In the genomic region with DNA sequence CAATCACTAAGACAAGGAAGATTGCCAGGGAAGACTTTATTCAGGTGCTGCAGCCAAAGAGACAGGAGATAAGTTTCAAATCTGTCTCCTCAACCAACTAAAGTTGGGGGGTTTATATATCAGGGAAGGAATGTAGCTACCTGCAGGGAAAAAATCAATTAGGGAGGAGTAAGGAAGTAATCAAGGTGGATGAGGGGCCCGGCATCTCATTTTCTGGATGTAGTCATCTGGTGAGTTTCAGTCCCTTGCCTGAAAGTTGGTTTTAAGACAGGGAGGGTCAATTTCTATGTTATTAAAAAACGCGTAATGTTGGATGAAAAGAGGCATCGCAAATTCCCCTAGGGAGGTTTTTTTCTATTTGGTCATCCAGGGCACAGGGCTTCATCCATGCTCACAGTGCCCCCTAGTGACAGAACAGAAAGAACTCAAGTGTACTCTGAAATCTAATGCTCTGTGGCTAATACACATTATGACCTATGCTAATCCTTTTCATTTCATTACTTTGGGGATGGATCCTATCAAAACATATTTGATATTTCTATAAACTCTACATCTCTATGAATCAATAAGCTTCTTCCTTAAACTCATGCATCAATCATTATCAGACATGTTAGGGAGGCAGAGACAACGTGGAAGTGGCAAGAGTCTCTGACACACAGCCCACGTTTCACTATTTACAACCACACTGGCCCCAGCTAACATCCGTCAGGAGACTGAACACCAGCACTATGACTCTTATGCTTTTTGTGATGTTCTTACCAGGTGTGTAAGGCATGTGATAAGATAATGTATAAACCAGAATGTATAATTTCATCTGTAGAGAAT, we compare ENCODE assay signal across 9 cellular contexts.
DNase-seq lines count a peak whose midpoint lies in the region; FAIRE-seq and TF ChIP-seq lines count a peak whose summit lies in the region.
"Had no signal": no experiment of that assay in that cellular context is flagged by ENCODE, and none has a peak within 500 bp of the region (broad histone marks: within the 10 kb centered on the region; RNA-seq: fewer than 3 reads in every experiment).

No MANE protein-coding gene starts in this region.

- no peak overlapping the region for H3K56ac ChIP-seq in H9 (ENCODE audit: insufficient read length, low read depth, low read length)

- no peak for FAIRE-seq in RCC 7860 (lab: Jason Lieb, UNC)

- no peaks in the 10 kb centered on the region for H3K9me3 Mint-ChIP-seq in H9
- H3K9me3 Mint-ChIP-seq: T-helper 1 cell treated with Interleukin-12 subunit alpha and Interleukin-12 subunit beta and Interleukin-4 antibody, amounts not matched to agents 30 μg/mL and 1 μg/mL, for 36 hours had no signal

- no peaks in the 10 kb centered on the region for H3K23me2 ChIP-seq in H9 (ENCODE audit: insufficient read length, low read depth, low read length, poor library complexity, severe bottlenecking)

- no CpG with 5 or more reads among the region's 7 CpGs for WGBS in H9 (ENCODE audit: extremely low coverage, insufficient read length, low lambda C conversion rate)
- 35 to 44% (median 36%) methylated on average over 7 of the region's 7 CpGs for WGBS in ovary, 3 donors

- no peak overlapping the region for H3K18ac ChIP-seq in H9 (ENCODE audit: insufficient read length, low read depth, low read length)

- no peak overlapping the region for H3K9ac ChIP-seq in H9 (ENCODE audit: extremely low read depth, insufficient read length, low read length)

- no peak overlapping the region for H3T11ph ChIP-seq in H9 (ENCODE audit: low read length)

- peak overlapping the region in 1 of 2 experiments; percentile 32; a peak in 1 of 5 replicates for H3K4me3 Mint-ChIP-seq in H9
- H3K4me3 Mint-ChIP-seq: T-helper 1 cell treated with Interleukin-12 subunit alpha and Interleukin-12 subunit beta and Interleukin-4 antibody, amounts not matched to agents 30 μg/mL and 1 μg/mL, for 36 hours had no signal

- H2AFZ ChIP-seq in H9 (ENCODE audit: low read length) (peak overlapping the region; percentile 88), osteoblast (ENCODE audit: low read length) (no peak overlapping the region)

- POLR2A ChIA-PET in AG04450 (lab: Yijun Ruan, JAX) = no interaction called here

- no peak overlapping the region for H2BK12ac ChIP-seq in H9 (ENCODE audit: insufficient read length, low read depth, low read length)

- H3K36me3 ChIP-seq in GM06990 (ENCODE audit: control insufficient read depth, insufficient read depth, low read length) (no peaks in the 10 kb centered on the region), osteoblast (ENCODE audit: insufficient read depth, low read length) (no peaks in the 10 kb centered on the region), ovary (no peaks in the 10 kb centered on the region)

- no peak overlapping the region for H2BK120ac ChIP-seq in H9 (ENCODE audit: low read depth, low read length, poor library complexity, severe bottlenecking)

- H3K27me3 Mint-ChIP-seq in H9 (ENCODE audit: low read depth) = no peaks in the 10 kb centered on the region

- TF ChIP-seq POLR2A in ovary (IDR thresholded peaks at IDR 0.05) = no peak

- no peak overlapping the region for H4K5ac ChIP-seq in H9 (ENCODE audit: insufficient read length, low read depth, low read length)

- H3K4me2 ChIP-seq in H9 (ENCODE audit: insufficient read depth, insufficient read length, low read length) = no peak overlapping the region
- H3K4me2 ChIP-seq in osteoblast (ENCODE audit: insufficient read depth, low read length) = no peak overlapping the region

- no peak overlapping the region for H3K4me3 ChIP-seq in AG04450 (ENCODE audit: low read depth, low read length)
- no peak overlapping the region for H3K4me3 ChIP-seq in GM06990 (replicated peaks; ENCODE audit: low read depth, low read length)
- H3K4me3 ChIP-seq in epithelial cell of proximal tubule (ENCODE audit: low read depth, low read length) = peak overlapping the region; percentile 28
- no peak overlapping the region for H3K4me3 ChIP-seq in osteoblast (ENCODE audit: insufficient read depth, low read length)
- no peak overlapping the region for H3K4me3 ChIP-seq in ovary

- H2BK5ac ChIP-seq in H9 (ENCODE audit: insufficient read length, low read length) = no peak overlapping the region

- TF ChIP-seq CTCF in AG04450 (IDR thresholded peaks at IDR 0.05; ENCODE audit: low read depth, low read length) (peak; percentile 71), GM06990 (IDR thresholded peaks at IDR 0.05; ENCODE audit: insufficient read depth, low read length, poor library complexity, severe bottlenecking) (peak; percentile 73), H9 (conservative IDR thresholded peaks at IDR 0.05) (peak; percentile 86), epithelial cell of proximal tubule (conservative IDR thresholded peaks at IDR 0.05; ENCODE audit: low read depth, low read length) (peak; percentile 87), osteoblast (IDR thresholded peaks at IDR 0.05; ENCODE audit: extremely low read depth, low read depth, low read length) (peak; percentile 57), ovary (IDR thresholded peaks at IDR 0.05) (no peak)

- no peak overlapping the region for H2BK15ac ChIP-seq in H9 (ENCODE audit: low read depth, low read length)

- no peaks in the 10 kb centered on the region for H3K36me3 Mint-ChIP-seq in H9 (ENCODE audit: insufficient read depth in 1 of 3, low read depth in 3 of 3)

- H3K9me3 ChIP-seq in AG04450 (ENCODE audit: control insufficient read depth, insufficient read depth, low read length) (no peaks in the 10 kb centered on the region), H9 (ENCODE audit: control insufficient read depth, low read depth, low read length) (no peaks in the 10 kb centered on the region), osteoblast (ENCODE audit: low read depth, low read length) (no peaks in the 10 kb centered on the region), ovary (no peaks in the 10 kb centered on the region)

- H3K23ac ChIP-seq in H9 (ENCODE audit: insufficient read length, low read depth, low read length) = no peak overlapping the region

- H3K79me1 ChIP-seq in H9 (ENCODE audit: insufficient read depth, low read depth, low read length, poor library complexity, severe bottlenecking) = no peaks in the 10 kb centered on the region

- CTCF ChIA-PET in AG04450 (lab: Charles Lee) = interaction anchor here (0.5 to 4.5 kb wide), 56 partner anchors 8 to 1203 kb away, joined by 3 to 65 read pairs (median 4); no protein-coding TSS in a partner anchor

- H4K91ac ChIP-seq in H9 (ENCODE audit: insufficient read length, low read depth, low read length) = no peak overlapping the region

- no peak overlapping the region for H2BK20ac ChIP-seq in H9 (ENCODE audit: low read depth, low read length, poor library complexity, severe bottlenecking)

- H4K20me1 ChIP-seq in H9 (ENCODE audit: control insufficient read depth, insufficient read depth, insufficient read length) (no peaks in the 10 kb centered on the region), osteoblast (ENCODE audit: insufficient read depth, low read length) (no peaks in the 10 kb centered on the region)

- H3K4me1 Mint-ChIP-seq in H9 = peaks cover 5 to 10% of the 10 kb centered on the region in 2 experiments

- no peak overlapping the region for H3K14ac ChIP-seq in H9 (ENCODE audit: insufficient read depth, low read length)

- H3K27me3 ChIP-seq in AG04450 (ENCODE audit: control insufficient read depth, insufficient read depth, low read length) (no peaks in the 10 kb centered on the region), GM06990 (replicated peaks; ENCODE audit: control insufficient read depth, insufficient read depth, low read length) (no peaks in the 10 kb centered on the region), H9 (ENCODE audit: insufficient read depth, low read length) (no peaks in the 10 kb centered on the region), osteoblast (ENCODE audit: insufficient read depth, low read length) (no peaks in the 10 kb centered on the region), ovary (no peaks in the 10 kb centered on the region)

- H3K27ac Mint-ChIP-seq in H9 = no peak overlapping the region
- H3K27ac Mint-ChIP-seq: T-helper 1 cell treated with Interleukin-12 subunit alpha and Interleukin-12 subunit beta and Interleukin-4 antibody, amounts not matched to agents 30 μg/mL and 1 μg/mL, for 36 hours had no signal

- H3K79me2 ChIP-seq in H9 (ENCODE audit: insufficient read depth, low read length) = no peaks in the 10 kb centered on the region
- no peaks in the 10 kb centered on the region for H3K79me2 ChIP-seq in osteoblast (ENCODE audit: insufficient read depth, low read length)

- no peak overlapping the region for H3K4ac ChIP-seq in H9 (ENCODE audit: low read depth, low read length)

- H3K27ac ChIP-seq in AG04450 (ENCODE audit: low read depth, low read length) (no peak overlapping the region), H9 (ENCODE audit: insufficient read length, low read depth, low read length) (no peak overlapping the region), osteoblast (ENCODE audit: low read depth, low read length) (no peak overlapping the region), ovary (no peak overlapping the region)

- in situ Hi-C loops in KBM-7 (cut with MboI; ENCODE audit: low pct_unique_long_range_greater_than_20kb, low sequenced_read_pairs) = no loop called here

- H3K4me1 ChIP-seq in H9 (ENCODE audit: insufficient read depth, low read length) = no peaks in the 10 kb centered on the region
- H3K4me1 ChIP-seq in osteoblast (ENCODE audit: insufficient read depth, low read length) = no peaks in the 10 kb centered on the region
- no peaks in the 10 kb centered on the region for H3K4me1 ChIP-seq in ovary (ENCODE audit: insufficient read depth)

- intact Hi-C loops in ovary (cut with DNase I) = no loop called here

- TF ChIP-seq EP300 in ovary (IDR thresholded peaks at IDR 0.05) = no peak

- H2AK5ac ChIP-seq in H9 (ENCODE audit: insufficient read length, low read length) = no peak overlapping the region

- H4K8ac ChIP-seq in H9 (replicated peaks; ENCODE audit: insufficient read length, low read depth, low read length) = no peak overlapping the region

- peak; percentile 10 for DNase-seq in AG04450 (ENCODE audit: low read depth, low spot score)
- DNase-seq in GM06990 (ENCODE audit: extremely low read depth, insufficient read length) = no peak
- peak; percentile 50 for DNase-seq in H9
- peak; percentile 40 for DNase-seq in KBM-7
- DNase-seq in RCC 7860 (ENCODE audit: low spot score) = peak; percentile 10
- DNase-seq in epithelial cell of proximal tubule (ENCODE audit: low read depth) = peak; percentile 26
- DNase-seq in osteoblast (ENCODE audit: insufficient read length, low spot score, missing footprints) = no peak
- DNase-seq in ovary = no peak

Comparison
In these comparisons a context has a peak if more than half of its experiments do, and no peak if none do; other contexts are left out.
1. DNase-seq: peak in AG04450 (single experiment), H9 (single experiment), KBM-7 (single experiment), RCC 7860 (single experiment) and epithelial cell of proximal tubule (single experiment); none in GM06990 (single experiment), osteoblast (single experiment) and ovary (0 of 5).
2. CTCF ChIP-seq: peak in AG04450 (single experiment), GM06990 (single experiment), H9 (single experiment), epithelial cell of proximal tubule (single experiment) and osteoblast (single experiment); none in ovary (0 of 3).